Comparison of ENCODE assay signal across 17 cellular contexts in the genomic region with DNA sequence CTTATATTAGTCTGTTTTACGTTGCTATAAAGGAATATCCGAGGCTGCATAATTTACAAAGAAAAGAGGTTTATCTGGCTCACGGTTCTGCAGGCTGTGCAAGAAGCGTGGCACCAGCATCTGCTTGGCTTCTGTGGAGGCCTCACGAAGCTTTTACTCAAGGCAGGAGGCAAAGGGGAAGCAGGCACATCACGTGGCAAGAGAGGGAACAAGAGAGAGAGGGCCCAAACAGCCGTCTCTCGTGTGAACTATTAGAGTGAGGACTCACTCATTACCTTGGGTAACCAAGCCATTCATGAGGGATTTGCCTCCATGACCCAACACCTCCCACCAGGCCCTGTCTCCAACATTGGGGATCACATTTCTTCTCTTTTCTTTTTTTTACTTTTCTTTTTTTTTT. TPM values are rescaled to one million over a fixed set of nuclear protein-coding genes. Genes with fewer than 3 reads are reported as not detected.
A peak's percentile ranks its signal among the peaks of the same experiment; 100 is the strongest.
DNase-seq lines count a peak whose midpoint lies in the region; ATAC-seq and TF ChIP-seq lines count a peak whose summit lies in the region.
"Had no signal": no experiment of that assay in that cellular context is flagged by ENCODE, and none has a peak within 500 bp of the region (broad histone marks: within the 10 kb centered on the region; RNA-seq: fewer than 3 reads in every experiment).

No MANE protein-coding gene starts in this region.

- no peaks in the 10 kb centered on the region for H3K9me3 ChIP-seq in OCI-LY3 (ENCODE audit: insufficient read depth, low read length)
- H3K9me3 ChIP-seq in upper lobe of right lung: no peaks in the 10 kb centered on the region
- H3K9me3 ChIP-seq: ascending aorta had no signal

- no peaks in the 10 kb centered on the region for H3K79me2 ChIP-seq in OCI-LY3 (ENCODE audit: low read length)

- H3K4me3 ChIP-seq in OCI-LY3 (ENCODE audit: low read length): no peak overlapping the region
- no peak overlapping the region for H3K4me3 ChIP-seq in upper lobe of right lung
- H3K4me3 ChIP-seq: ascending aorta had no signal

- H3K36me3 ChIP-seq in OCI-LY3 (replicated peaks; ENCODE audit: low read depth, low read length): no peaks in the 10 kb centered on the region
- no peaks in the 10 kb centered on the region for H3K36me3 ChIP-seq in upper lobe of right lung
- H3K36me3 ChIP-seq: ascending aorta had no signal

- H3K4me2 ChIP-seq in OCI-LY3 (ENCODE audit: low read length): no peak overlapping the region

- ATAC-seq in Right ventricle myocardium superior (ENCODE audit: poor library complexity) (peak; percentile 26), left cardiac atrium (no peak), upper lobe of right lung (peak; percentile 76), GM19328 (IDR thresholded peaks at IDR 0.05; ENCODE audit: unreplicated experiment) (no peak)
- ATAC-seq: right cardiac atrium had no signal

- DNase-seq in Right ventricle myocardium superior (peak; percentile 54), left cardiac atrium (no peak), globus pallidus (ENCODE audit: low spot score) (peak; percentile 29), upper lobe of right lung (no peak), DMS53 (lab: John Stamatoyannopoulos, UW) (no peak), DMS53 treated with DMSO at 0.1 percent for 48 hours (lab: John Stamatoyannopoulos, UW; ENCODE audit: unreplicated experiment) (no peak)
- DNase-seq: activated CD4-positive, alpha-beta T cell treated with anti-CD3 and anti-CD28 coated beads, Interleukin-2, amount 50 U/mL, for 1 hour; activated naive CD4-positive, alpha-beta T cell treated with anti-CD3 and anti-CD28 coated beads, Interleukin-2, amount 10 ng/mL, durations not matched to agents 7 days and 5 days; activated T-cell treated with anti-CD3 and anti-CD28 coated beads for 4 hours; CD4-positive, alpha-beta memory T cell; midbrain; NCI-H1105; right cardiac atrium; T-helper 2 cell had no signal

- H3K9ac ChIP-seq in OCI-LY3 (ENCODE audit: low read length): no peak overlapping the region

- H2AFZ ChIP-seq in OCI-LY3 (ENCODE audit: low read depth, low read length): peak overlapping the region; percentile 39; the same call in 1 of the 2 replicates

- H3K27ac ChIP-seq in OCI-LY3 (ENCODE audit: low read length) (no peak overlapping the region), upper lobe of right lung (no peak overlapping the region)
- H3K27ac ChIP-seq: ascending aorta had no signal

- H3K4me1 ChIP-seq in OCI-LY3 (ENCODE audit: low read length) (peaks cover 7% of the 10 kb centered on the region), upper lobe of right lung (peaks cover 6% of the 10 kb centered on the region)
- H3K4me1 ChIP-seq: ascending aorta had no signal

- TF ChIP-seq CTCF in OCI-LY3 (IDR thresholded peaks at IDR 0.05; ENCODE audit: low read depth, low read length) (no peak), upper lobe of right lung (IDR thresholded peaks at IDR 0.05) (no peak)

- intact Hi-C loops in Right ventricle myocardium superior (cut with DNase I) (no loop called here), left cardiac atrium (cut with DNase I) (no loop called here), upper lobe of right lung (cut with DNase I) (no loop called here)

- H4K20me1 ChIP-seq in OCI-LY3 (ENCODE audit: insufficient read depth, low read length): no peaks in the 10 kb centered on the region

- no peaks in the 10 kb centered on the region for H3K27me3 ChIP-seq in OCI-LY3 (ENCODE audit: low read depth, low read length)
- no peaks in the 10 kb centered on the region for H3K27me3 ChIP-seq in upper lobe of right lung
- H3K27me3 ChIP-seq: ascending aorta had no signal

RNA-seq across cellular contexts. Expression of a gene that starts 7.5 kb away (rescaled TPM):
- 179 TPM for total RNA-seq in Right ventricle myocardium superior
- 100 to 1,000 TPM; 137 to 169 TPM for total RNA-seq in left cardiac atrium
- total RNA-seq in upper lobe of right lung: 99.1 TPM

RNA-seq across cellular contexts. Expression of a gene that starts 49.3 kb away (rescaled TPM):
- total RNA-seq in Right ventricle myocardium superior: 7.9 TPM
- 10 to 100 TPM; 10.9 to 11.0 TPM for total RNA-seq in left cardiac atrium
- total RNA-seq in upper lobe of right lung: 11.7 TPM

Comparison
In these comparisons a context has a peak if more than half of its experiments do, and no peak if none do; other contexts are left out.
1. ATAC-seq: peak in Right ventricle myocardium superior (single experiment) and upper lobe of right lung (single experiment); none in left cardiac atrium (0 of 2) and GM19328 (single experiment).
2. DNase-seq: peak in Right ventricle myocardium superior (single experiment) and globus pallidus (single experiment); none in left cardiac atrium (single experiment), upper lobe of right lung (single experiment), DMS53 (single experiment) and DMS53 treated with DMSO at 0.1 percent for 48 hours (single experiment).